Comparison of ENCODE assay signal across 11 cellular contexts in genomic region chr20:48789185-48789668, GRCh38. TPM values are rescaled to one million over a fixed set of nuclear protein-coding genes. Genes with fewer than 3 reads are reported as not detected.
DNase-seq lines count a peak whose midpoint lies in the region; ATAC-seq and TF ChIP-seq lines count a peak whose summit lies in the region.
"Had no signal": no experiment of that assay in that cellular context is flagged by ENCODE, and none has a peak within 500 bp of the region (broad histone marks: within the 10 kb centered on the region; RNA-seq: fewer than 3 reads in every experiment).

No MANE protein-coding gene starts in this region.

- H3K9me3 Mint-ChIP-seq in effector memory CD8-positive, alpha-beta T cell: no peaks in the 10 kb centered on the region

- ATAC-seq in GM19452 (IDR thresholded peaks at IDR 0.05; ENCODE audit: unreplicated experiment) (peak; percentile 27), HG03196 (IDR thresholded peaks at IDR 0.05; ENCODE audit: unreplicated experiment) (peak; percentile 1), GM21737 (IDR thresholded peaks at IDR 0.05; ENCODE audit: unreplicated experiment) (no peak), lower lobe of right lung (no peak)
- peak; percentile 50 for ATAC-seq in effector memory CD8-positive, alpha-beta T cell (replicated peaks)

- in situ Hi-C loops in HAP-1 (cut with MboI; ENCODE audit: low sequenced_read_pairs): no loop called here

- no peak overlapping the region for H3K27ac ChIP-seq in lower lobe of right lung
- H3K27ac ChIP-seq: ascending aorta had no signal

- H3K36me3 ChIP-seq in GM06990 (ENCODE audit: control insufficient read depth, insufficient read depth, low read length): peaks cover 2% of the 10 kb centered on the region; the same call in 1 of the 2 replicates
- H3K36me3 ChIP-seq in HAP-1 (replicated peaks): no peaks in the 10 kb centered on the region
- no peaks in the 10 kb centered on the region for H3K36me3 ChIP-seq in lower lobe of right lung
- H3K36me3 ChIP-seq: ascending aorta had no signal

- TF ChIP-seq CTCF in GM06990 (IDR thresholded peaks at IDR 0.05; ENCODE audit: insufficient read depth, low read length, poor library complexity, severe bottlenecking) (no peak), lower lobe of right lung (IDR thresholded peaks at IDR 0.05) (no peak)

- peaks cover 47% of the 10 kb centered on the region for H3K36me3 Mint-ChIP-seq in effector memory CD8-positive, alpha-beta T cell (ENCODE audit: insufficient read depth)

- H3K9me3 ChIP-seq in HAP-1 (no peaks in the 10 kb centered on the region), lower lobe of right lung (no peaks in the 10 kb centered on the region)
- H3K9me3 ChIP-seq: ascending aorta had no signal

- intact Hi-C loops in lower lobe of right lung (cut with DNase I): no loop called here

- H3K4me3 ChIP-seq in GM06990 (replicated peaks; ENCODE audit: low read depth, low read length) (peak overlapping the region; percentile 16; the same call in 1 of the 2 replicates), HAP-1 (no peak overlapping the region), lower lobe of right lung (no peak overlapping the region)
- H3K4me3 ChIP-seq: ascending aorta had no signal

- H3K4me1 ChIP-seq in HAP-1: no peaks in the 10 kb centered on the region
- H3K4me1 ChIP-seq in lower lobe of right lung: peaks cover 65% of the 10 kb centered on the region

- H3K27me3 ChIP-seq in GM06990 (replicated peaks; ENCODE audit: control insufficient read depth, insufficient read depth, low read length): no peaks in the 10 kb centered on the region
- H3K27me3 ChIP-seq in HAP-1 (ENCODE audit: low read depth): no peaks in the 10 kb centered on the region
- H3K27me3 ChIP-seq in lower lobe of right lung (ENCODE audit: low read depth): peaks cover 12% of the 10 kb centered on the region
- H3K27me3 ChIP-seq: ascending aorta had no signal

- H3K4me3 Mint-ChIP-seq in effector memory CD8-positive, alpha-beta T cell: peak overlapping the region; percentile 65 to 67

- peaks cover 71 to 84% of the 10 kb centered on the region in 2 donors for H3K4me1 Mint-ChIP-seq in effector memory CD8-positive, alpha-beta T cell (ENCODE audit: low read depth in 2 of 2)

- no peak overlapping the region for H3K27ac Mint-ChIP-seq in effector memory CD8-positive, alpha-beta T cell

- DNase-seq in GM06990 (ENCODE audit: extremely low read depth, insufficient read length) (peak; percentile 48), midbrain (lab: John Stamatoyannopoulos, UW) (no peak), HAP-1 (ENCODE audit: low spot score in 2 of 2) (no peak), lower lobe of right lung (no peak)
- no peak for DNase-seq in effector memory CD8-positive, alpha-beta T cell
- DNase-seq: DND-41, trophoblast cell had no signal

- H3K27me3 Mint-ChIP-seq in effector memory CD8-positive, alpha-beta T cell: no peaks in the 10 kb centered on the region

RNA-seq across cellular contexts. Expression of gene PREX1, which starts 38.6 kb away (rescaled TPM):
- 78.2 TPM for total RNA-seq in lower lobe of right lung

Comparison
In these comparisons a context has a peak if more than half of its experiments do, and no peak if none do; other contexts are left out.
1. ATAC-seq: peak in GM19452 (single experiment), HG03196 (single experiment) and effector memory CD8-positive, alpha-beta T cell (single experiment); none in GM21737 (single experiment) and lower lobe of right lung (0 of 2).